Comparison of ENCODE assay signal across 19 cellular contexts in genomic region chr16:88761830-88762229, GRCh38. TPM values are rescaled to one million over a fixed set of nuclear protein-coding genes. Genes with fewer than 3 reads are reported as not detected.
A peak's percentile ranks its signal among the peaks of the same experiment; 100 is the strongest.
DNase-seq lines count a peak whose midpoint lies in the region; ATAC-seq, FAIRE-seq and TF ChIP-seq lines count a peak whose summit lies in the region.
"Had no signal": no experiment of that assay in that cellular context is flagged by ENCODE, and none has a peak within 500 bp of the region (broad histone marks: within the 10 kb centered on the region; RNA-seq: fewer than 3 reads in every experiment).

No MANE protein-coding gene starts in this region.

- no peak overlapping the region for H3K9ac ChIP-seq in HepG2 (ENCODE audit: insufficient read depth, low read depth, low read length)
- no peak overlapping the region for H3K9ac ChIP-seq in muscle layer of colon (ENCODE audit: low read length)

- H3K36me3 ChIP-seq in HepG2 (replicated peaks in 1 of 2; ENCODE audit: control insufficient read depth in 1 of 2, insufficient read depth in 2 of 2, low read length in 2 of 2) = peaks cover 0 to 2% of the 10 kb centered on the region in 2 experiments; a peak in 2 of 5 replicates
- H3K36me3 ChIP-seq in right lobe of liver = no peaks in the 10 kb centered on the region
- H3K36me3 ChIP-seq in effector memory CD4-positive, alpha-beta T cell (ENCODE audit: control insufficient read depth, insufficient read depth, low read length) = peaks cover 11% of the 10 kb centered on the region
- H3K36me3 ChIP-seq in muscle layer of colon (ENCODE audit: insufficient read depth, low read length) = peaks cover 13% of the 10 kb centered on the region
- no peaks in the 10 kb centered on the region for H3K36me3 ChIP-seq in uterus
- H3K36me3 ChIP-seq: Peyer's patch had no signal

- H3K4me3 Mint-ChIP-seq in activated T-cell treated with anti-CD3 and anti-CD28 coated beads, Interleukin-2, amount 50 U/mL, for 4 hours = no peak overlapping the region
- H3K4me3 Mint-ChIP-seq: HFFc6 had no signal

- CTCF ChIA-PET in HepG2 (lab: Yijun Ruan, JAX; ENCODE audit: low intra/inter-chr PET ratio, low total read pairs) = no interaction called here

- H3K27me3 ChIP-seq in HepG2 (ENCODE audit: control insufficient read depth in 1 of 2, insufficient read depth in 2 of 2, low read length in 2 of 2) (no peaks in the 10 kb centered on the region), right lobe of liver (no peaks in the 10 kb centered on the region), muscle layer of colon (ENCODE audit: control insufficient read depth in 1 of 2, insufficient read depth in 2 of 2, low read length in 2 of 2) (no peaks in the 10 kb centered on the region), uterus (no peaks in the 10 kb centered on the region)
- H3K27me3 ChIP-seq in effector memory CD4-positive, alpha-beta T cell (replicated peaks; ENCODE audit: control insufficient read depth, insufficient read depth, low read length, poor library complexity, severe bottlenecking) = no peaks in the 10 kb centered on the region
- H3K27me3 ChIP-seq: Peyer's patch had no signal

- DNase-seq in HepG2 (ENCODE audit: low spot score) (no peak), right lobe of liver (no peak), uterus (no peak)
- no peak for DNase-seq in effector memory CD4-positive, alpha-beta T cell
- no peak for DNase-seq in activated T-cell treated with anti-CD3 and anti-CD28 coated beads, Interleukin-2, amount 50 U/mL, for 4 hours
- DNase-seq: DMS79, HFFc6, Karpas-422, NCI-H1930, NCI-H2171, NCI-H774, Peyer's patch, SHP77 had no signal

- no peak overlapping the region for H3K27ac ChIP-seq in HepG2 (ENCODE audit: extremely low read length, insufficient read depth, low read length)
- H3K27ac ChIP-seq in right lobe of liver = no peak overlapping the region
- H3K27ac ChIP-seq in effector memory CD4-positive, alpha-beta T cell (ENCODE audit: insufficient read depth, low read length, poor library complexity, severe bottlenecking) = peak overlapping the region; percentile 25
- H3K27ac ChIP-seq in muscle layer of colon (ENCODE audit: low read depth, low read length) = peak overlapping the region; percentile 98
- H3K27ac ChIP-seq in uterus = peak overlapping the region; percentile 25 to 27
- H3K27ac ChIP-seq: A549, HL-60 had no signal

- ATAC-seq in HepG2 (no peak), right lobe of liver (no peak), GM18909 (IDR thresholded peaks at IDR 0.05; ENCODE audit: poor library complexity, unreplicated experiment) (no peak), GM18867 (IDR thresholded peaks at IDR 0.05; ENCODE audit: unreplicated experiment) (no peak)
- ATAC-seq in activated T-cell treated with anti-CD3 and anti-CD28 coated beads, Interleukin-2, amount 50 U/mL, for 4 hours = no peak
- ATAC-seq: A549, GM12878 had no signal

- H3K36me3 Mint-ChIP-seq in activated T-cell treated with anti-CD3 and anti-CD28 coated beads, Interleukin-2, amount 50 U/mL, for 4 hours (ENCODE audit: insufficient read depth) = no peaks in the 10 kb centered on the region

- 90% methylated on average over 10 of the region's 10 CpGs for WGBS in HepG2 (ENCODE audit: low lambda C conversion rate)
- no CpG with 5 or more reads among the region's 10 CpGs for WGBS in right lobe of liver (ENCODE audit: insufficient coverage, low coverage, low lambda C conversion rate, missing lambda C conversion rate)

- intact Hi-C loops in HepG2 (cut with micrococcal nuclease; ENCODE audit: unreplicated experiment) (no loop called here), right lobe of liver (cut with DNase I) (no loop called here), uterus (cut with DNase I; ENCODE audit: low total_unique reads) (no loop called here)

- TF ChIP-seq RAD21 in HepG2 (CRISPR knock-in tag; IDR thresholded peaks at IDR 0.05) = no peak

- TF ChIP-seq POLR2A in HepG2 (IDR thresholded peaks at IDR 0.05; ENCODE audit: insufficient read depth in 1 of 2, low read depth in 2 of 2, low read length in 2 of 2) (no peak), right lobe of liver (IDR thresholded peaks at IDR 0.05) (no peak), uterus (IDR thresholded peaks at IDR 0.05) (no peak)

- in situ Hi-C loops in HepG2 (cut with HindIII; ENCODE audit: extremely low pct_ligation_motif_present, low pct_unique_long_range_greater_than_20kb) = no loop called here

- no peak overlapping the region for H3K4me2 ChIP-seq in HepG2 (ENCODE audit: low read depth, low read length)
- H3K4me2 ChIP-seq: A549 had no signal

- no TSS peak for BruUV-seq in HepG2 (replicated peaks; lab: Mats Ljungman, UMichigan)

- no peak for TF ChIP-seq CTCF in HepG2 (CRISPR knock-in tag; IDR thresholded peaks at IDR 0.05)
- TF ChIP-seq CTCF in right lobe of liver (IDR thresholded peaks at IDR 0.05) = no peak
- TF ChIP-seq CTCF in uterus (IDR thresholded peaks at IDR 0.05) = no peak

- H3K79me2 ChIP-seq in HepG2 (ENCODE audit: insufficient read depth, low read length) = peaks cover 20% of the 10 kb centered on the region

- H3K4me3 ChIP-seq in HepG2 (replicated peaks in 1 of 3; ENCODE audit: insufficient read depth in 1 of 3, low read depth in 2 of 3, low read length in 3 of 3) = no peak overlapping the region
- no peak overlapping the region for H3K4me3 ChIP-seq in right lobe of liver
- no peak overlapping the region for H3K4me3 ChIP-seq in effector memory CD4-positive, alpha-beta T cell (ENCODE audit: insufficient read depth, low read depth, low read length, poor library complexity, severe bottlenecking)
- no peak overlapping the region for H3K4me3 ChIP-seq in muscle layer of colon (ENCODE audit: low read depth in 1 of 2, low read length in 2 of 2)
- no peak overlapping the region for H3K4me3 ChIP-seq in uterus
- H3K4me3 ChIP-seq: A549, GM12878, Peyer's patch had no signal

- FAIRE-seq in HepG2 (lab: Jason Lieb, UNC) = no peak
- FAIRE-seq: A549, GM12878 had no signal

- H3K4me1 Mint-ChIP-seq in activated T-cell treated with anti-CD3 and anti-CD28 coated beads, Interleukin-2, amount 50 U/mL, for 4 hours (ENCODE audit: low read depth) = peaks cover 33% of the 10 kb centered on the region

- H3K27me3 Mint-ChIP-seq in activated T-cell treated with anti-CD3 and anti-CD28 coated beads, Interleukin-2, amount 50 U/mL, for 4 hours (ENCODE audit: low read depth) = no peaks in the 10 kb centered on the region

- no peak overlapping the region for H2AFZ ChIP-seq in HepG2 (ENCODE audit: low read length)

- H4K20me1 ChIP-seq in HepG2 (ENCODE audit: insufficient read depth, low read length) = peaks cover 28% of the 10 kb centered on the region

- H3K9me3 ChIP-seq in HepG2 (ENCODE audit: low read length) (no peaks in the 10 kb centered on the region), right lobe of liver (no peaks in the 10 kb centered on the region), muscle layer of colon (ENCODE audit: low read length) (no peaks in the 10 kb centered on the region), uterus (no peaks in the 10 kb centered on the region)
- no peaks in the 10 kb centered on the region for H3K9me3 ChIP-seq in effector memory CD4-positive, alpha-beta T cell (ENCODE audit: control insufficient read depth, low read length)
- H3K9me3 ChIP-seq: A549, Peyer's patch had no signal

- no peaks in the 10 kb centered on the region for H3K9me3 Mint-ChIP-seq in activated T-cell treated with anti-CD3 and anti-CD28 coated beads, Interleukin-2, amount 50 U/mL, for 4 hours
- H3K9me3 Mint-ChIP-seq: HFFc6 had no signal

- TF ChIP-seq EP300 in HepG2 (IDR thresholded peaks at IDR 0.05; ENCODE audit: low read depth in 2 of 2, low read length in 2 of 2) = no peak
- TF ChIP-seq EP300 in HepG2 (CRISPR knock-in tag; IDR thresholded peaks at IDR 0.05; ENCODE audit: borderline replicate concordance) = no peak

- H3K4me1 ChIP-seq in HepG2 (ENCODE audit: insufficient read depth, low read length) (peaks cover 69% of the 10 kb centered on the region), right lobe of liver (peaks cover 0 to 44% (median 23%) of the 10 kb centered on the region in 4 donors), muscle layer of colon (ENCODE audit: insufficient read depth, low read length) (peaks cover 75% of the 10 kb centered on the region), uterus (peaks cover 0 to 6% of the 10 kb centered on the region in 2 donors)
- peaks cover 51% of the 10 kb centered on the region for H3K4me1 ChIP-seq in effector memory CD4-positive, alpha-beta T cell (ENCODE audit: control insufficient read depth, insufficient read depth, low read length, poor library complexity, severe bottlenecking)

- POLR2A ChIA-PET in HepG2 (lab: Yijun Ruan, JAX) = no interaction called here

RNA-seq across cellular contexts. Expression of gene PIEZO1, which starts 23.2 kb away (rescaled TPM):
- 32.5 and 85.0 TPM in 2 replicates for total RNA-seq in HepG2 (2016; rRNA removed; fragmentation: Illumina TruSeq; extraction: Trizol)
- 42.1 and 42.4 TPM in 2 replicates for total RNA-seq in HepG2 (2016; cell fraction: cytosol; rRNA removed; fragmentation: Illumina TruSeq; extraction: Trizol; ENCODE audit: low read depth)
- 27.7 and 89.8 TPM in 2 replicates for total RNA-seq in HepG2 (2016; cell fraction: insoluble cytoplasmic fraction; rRNA removed; fragmentation: Illumina TruSeq; extraction: Trizol)
- 37.0 TPM in 2 replicates for total RNA-seq in HepG2 (2016; cell fraction: membrane; rRNA removed; fragmentation: Illumina TruSeq; extraction: Trizol)
- 117 and 146 TPM in 2 replicates for total RNA-seq in HepG2 (2016; cell fraction: nucleus; rRNA removed; fragmentation: Illumina TruSeq; extraction: Trizol)
- polyA plus RNA-seq in HepG2 (2011; rRNA removed) = 67.9 and 93.5 TPM in 2 replicates
- 42.8 and 69.2 TPM in 2 replicates for polyA plus RNA-seq in HepG2 (2011; cell fraction: cytosol; rRNA removed)
- 643 and 860 TPM in 2 replicates for polyA plus RNA-seq in HepG2 (2011; cell fraction: nucleus; rRNA removed)
- polyA plus RNA-seq in HepG2 (2012) = 52.4 and 78.3 TPM in 2 replicates
- polyA plus RNA-seq in HepG2 (2016; cell fraction: cytosol; fragmentation: Illumina TruSeq; extraction: Trizol; ENCODE audit: low read depth) = 12.7 and 13.6 TPM in 2 replicates
- polyA plus RNA-seq in HepG2 (2016; cell fraction: insoluble cytoplasmic fraction; fragmentation: Illumina TruSeq; extraction: Trizol; ENCODE audit: low read depth) = 33.4 and 36.7 TPM in 2 replicates
- polyA plus RNA-seq in HepG2 (2016; cell fraction: membrane; fragmentation: Illumina TruSeq; extraction: Trizol; ENCODE audit: low read depth) = 20.6 and 22.7 TPM in 2 replicates
- 296 and 336 TPM in 2 replicates for polyA plus RNA-seq in HepG2 (2016; cell fraction: nucleus; fragmentation: Illumina TruSeq; extraction: Trizol; ENCODE audit: insufficient read depth, low read depth)
- 101 and 184 TPM in 2 replicates for polyA minus RNA-seq in HepG2 (2011; rRNA and poly(A)+ RNA removed; ENCODE audit: low replicate concordance)
- 44.8 and 52.9 TPM in 2 replicates for polyA minus RNA-seq in HepG2 (2011; cell fraction: cytosol; rRNA and poly(A)+ RNA removed)
- 89.5 and 109 TPM in 2 replicates for polyA minus RNA-seq in HepG2 (2011; cell fraction: nucleus; rRNA and poly(A)+ RNA removed)
- total RNA-seq in right lobe of liver = 10 to 100 TPM; 48.9 to 91.9 (median 64.4) TPM
- total RNA-seq in uterus = 100 to 1,000 TPM in 2 of 4 donors, 10 to 100 TPM in 2; 62.3 to 161 (median 123) TPM
- 100 to 1,000 TPM; 116 to 171 (median 139) TPM for total RNA-seq in activated T-cell treated with anti-CD3 and anti-CD28 coated beads, Interleukin-2, amount 50 U/mL, for 4 hours

RNA-seq across cellular contexts. Expression of gene CDT1, which starts 41.8 kb away (rescaled TPM):
- total RNA-seq in HepG2 (2016; rRNA removed; fragmentation: Illumina TruSeq; extraction: Trizol) = 16.5 and 23.1 TPM in 2 replicates
- total RNA-seq in HepG2 (2016; cell fraction: cytosol; rRNA removed; fragmentation: Illumina TruSeq; extraction: Trizol; ENCODE audit: low read depth) = 14.3 and 18.2 TPM in 2 replicates
- total RNA-seq in HepG2 (2016; cell fraction: insoluble cytoplasmic fraction; rRNA removed; fragmentation: Illumina TruSeq; extraction: Trizol) = 15.0 and 21.7 TPM in 2 replicates
- 30.9 and 31.0 TPM in 2 replicates for total RNA-seq in HepG2 (2016; cell fraction: membrane; rRNA removed; fragmentation: Illumina TruSeq; extraction: Trizol)
- 12.6 and 18.8 TPM in 2 replicates for total RNA-seq in HepG2 (2016; cell fraction: nucleus; rRNA removed; fragmentation: Illumina TruSeq; extraction: Trizol)
- 17.9 and 23.8 TPM in 2 replicates for polyA plus RNA-seq in HepG2 (2011; rRNA removed)
- 15.0 and 37.3 TPM in 2 replicates for polyA plus RNA-seq in HepG2 (2011; cell fraction: cytosol; rRNA removed)
- polyA plus RNA-seq in HepG2 (2011; cell fraction: nucleus; rRNA removed) = 29.6 and 46.8 TPM in 2 replicates
- 13.5 and 17.6 TPM in 2 replicates for polyA plus RNA-seq in HepG2 (2012)
- polyA plus RNA-seq in HepG2 (2016; cell fraction: cytosol; fragmentation: Illumina TruSeq; extraction: Trizol; ENCODE audit: low read depth) = 18.5 and 24.2 TPM in 2 replicates
- 22.4 and 29.0 TPM in 2 replicates for polyA plus RNA-seq in HepG2 (2016; cell fraction: insoluble cytoplasmic fraction; fragmentation: Illumina TruSeq; extraction: Trizol; ENCODE audit: low read depth)
- polyA plus RNA-seq in HepG2 (2016; cell fraction: membrane; fragmentation: Illumina TruSeq; extraction: Trizol; ENCODE audit: low read depth) = 25.4 and 37.1 TPM in 2 replicates
- 34.6 and 39.8 TPM in 2 replicates for polyA plus RNA-seq in HepG2 (2016; cell fraction: nucleus; fragmentation: Illumina TruSeq; extraction: Trizol; ENCODE audit: insufficient read depth, low read depth)
- 25.0 and 71.0 TPM in 2 replicates for polyA minus RNA-seq in HepG2 (2011; rRNA and poly(A)+ RNA removed; ENCODE audit: low replicate concordance)
- polyA minus RNA-seq in HepG2 (2011; cell fraction: cytosol; rRNA and poly(A)+ RNA removed) = 28.6 and 52.8 TPM in 2 replicates
- 6.7 and 8.8 TPM in 2 replicates for polyA minus RNA-seq in HepG2 (2011; cell fraction: nucleus; rRNA and poly(A)+ RNA removed)
- total RNA-seq in right lobe of liver = 1 to 10 TPM in 2 of 6 experiments, under 1 TPM in 4; 0.22 to 9.6 (median 0.42) TPM
- 1 to 10 TPM in 1 of 4 donors, under 1 TPM in 1, not detected in 2; 0.34 to 6.6 TPM for total RNA-seq in uterus
- 10 to 100 TPM; 81.0 to 96.4 (median 87.2) TPM for total RNA-seq in activated T-cell treated with anti-CD3 and anti-CD28 coated beads, Interleukin-2, amount 50 U/mL, for 4 hours

RNA-seq across cellular contexts. Expression of gene APRT, which starts 49.9 kb away (rescaled TPM):
- total RNA-seq in HepG2 (2016; rRNA removed; fragmentation: Illumina TruSeq; extraction: Trizol) (242 and 274 TPM in 2 replicates), right lobe of liver (100 to 1,000 TPM in 2 of 6 experiments, 10 to 100 TPM in 4; 61.4 to 120 (median 74.1) TPM), uterus (10 to 100 TPM; 32.5 to 82.2 (median 56.3) TPM)
- 163 and 167 TPM in 2 replicates for total RNA-seq in HepG2 (2016; cell fraction: cytosol; rRNA removed; fragmentation: Illumina TruSeq; extraction: Trizol; ENCODE audit: low read depth)
- 238 and 275 TPM in 2 replicates for total RNA-seq in HepG2 (2016; cell fraction: insoluble cytoplasmic fraction; rRNA removed; fragmentation: Illumina TruSeq; extraction: Trizol)
- 188 and 208 TPM in 2 replicates for total RNA-seq in HepG2 (2016; cell fraction: membrane; rRNA removed; fragmentation: Illumina TruSeq; extraction: Trizol)
- total RNA-seq in HepG2 (2016; cell fraction: nucleus; rRNA removed; fragmentation: Illumina TruSeq; extraction: Trizol) = 99.7 and 110 TPM in 2 replicates
- polyA plus RNA-seq in HepG2 (2011; rRNA removed) = 155 and 210 TPM in 2 replicates
- polyA plus RNA-seq in HepG2 (2011; cell fraction: cytosol; rRNA removed) = 94.2 and 153 TPM in 2 replicates
- polyA plus RNA-seq in HepG2 (2011; cell fraction: nucleus; rRNA removed) = 101 and 126 TPM in 2 replicates
- 136 and 175 TPM in 2 replicates for polyA plus RNA-seq in HepG2 (2012)
- polyA plus RNA-seq in HepG2 (2016; cell fraction: cytosol; fragmentation: Illumina TruSeq; extraction: Trizol; ENCODE audit: low read depth) = 172 and 184 TPM in 2 replicates
- polyA plus RNA-seq in HepG2 (2016; cell fraction: insoluble cytoplasmic fraction; fragmentation: Illumina TruSeq; extraction: Trizol; ENCODE audit: low read depth) = 339 and 349 TPM in 2 replicates
- 196 and 203 TPM in 2 replicates for polyA plus RNA-seq in HepG2 (2016; cell fraction: membrane; fragmentation: Illumina TruSeq; extraction: Trizol; ENCODE audit: low read depth)
- polyA plus RNA-seq in HepG2 (2016; cell fraction: nucleus; fragmentation: Illumina TruSeq; extraction: Trizol; ENCODE audit: insufficient read depth, low read depth) = 192 and 201 TPM in 2 replicates
- 83.2 and 86.7 TPM in 2 replicates for polyA minus RNA-seq in HepG2 (2011; rRNA and poly(A)+ RNA removed; ENCODE audit: low replicate concordance)
- 75.3 and 84.8 TPM in 2 replicates for polyA minus RNA-seq in HepG2 (2011; cell fraction: cytosol; rRNA and poly(A)+ RNA removed)
- polyA minus RNA-seq in HepG2 (2011; cell fraction: nucleus; rRNA and poly(A)+ RNA removed) = 35.7 and 49.8 TPM in 2 replicates
- total RNA-seq in activated T-cell treated with anti-CD3 and anti-CD28 coated beads, Interleukin-2, amount 50 U/mL, for 4 hours = 100 to 1,000 TPM; 534 to 566 (median 566) TPM

RNA-seq across cellular contexts. Expression of gene CTU2, which starts 55.5 kb away (rescaled TPM):
- total RNA-seq in HepG2 (2016; rRNA removed; fragmentation: Illumina TruSeq; extraction: Trizol) (21.9 TPM in 2 replicates), right lobe of liver (1 to 10 TPM; 5.0 to 9.5 (median 8.2) TPM), uterus (10 to 100 TPM in 3 of 4 donors, under 1 TPM in 1; 0.88 to 20.3 (median 14.6) TPM)
- 11.4 and 12.8 TPM in 2 replicates for total RNA-seq in HepG2 (2016; cell fraction: cytosol; rRNA removed; fragmentation: Illumina TruSeq; extraction: Trizol; ENCODE audit: low read depth)
- total RNA-seq in HepG2 (2016; cell fraction: insoluble cytoplasmic fraction; rRNA removed; fragmentation: Illumina TruSeq; extraction: Trizol) = 16.8 and 22.4 TPM in 2 replicates
- total RNA-seq in HepG2 (2016; cell fraction: membrane; rRNA removed; fragmentation: Illumina TruSeq; extraction: Trizol) = 13.8 and 15.9 TPM in 2 replicates
- total RNA-seq in HepG2 (2016; cell fraction: nucleus; rRNA removed; fragmentation: Illumina TruSeq; extraction: Trizol) = 16.7 and 17.2 TPM in 2 replicates
- polyA plus RNA-seq in HepG2 (2011; rRNA removed) = 13.3 and 18.5 TPM in 2 replicates
- polyA plus RNA-seq in HepG2 (2011; cell fraction: cytosol; rRNA removed) = 11.8 and 19.4 TPM in 2 replicates
- polyA plus RNA-seq in HepG2 (2011; cell fraction: nucleus; rRNA removed) = 63.3 and 73.6 TPM in 2 replicates
- 11.6 and 15.1 TPM in 2 replicates for polyA plus RNA-seq in HepG2 (2012)
- polyA plus RNA-seq in HepG2 (2016; cell fraction: cytosol; fragmentation: Illumina TruSeq; extraction: Trizol; ENCODE audit: low read depth) = 12.4 and 16.5 TPM in 2 replicates
- 20.9 and 22.4 TPM in 2 replicates for polyA plus RNA-seq in HepG2 (2016; cell fraction: insoluble cytoplasmic fraction; fragmentation: Illumina TruSeq; extraction: Trizol; ENCODE audit: low read depth)
- polyA plus RNA-seq in HepG2 (2016; cell fraction: membrane; fragmentation: Illumina TruSeq; extraction: Trizol; ENCODE audit: low read depth) = 13.3 and 14.9 TPM in 2 replicates
- 39.4 and 44.9 TPM in 2 replicates for polyA plus RNA-seq in HepG2 (2016; cell fraction: nucleus; fragmentation: Illumina TruSeq; extraction: Trizol; ENCODE audit: insufficient read depth, low read depth)
- polyA minus RNA-seq in HepG2 (2011; rRNA and poly(A)+ RNA removed; ENCODE audit: low replicate concordance) = 23.1 and 25.7 TPM in 2 replicates
- 15.2 and 18.6 TPM in 2 replicates for polyA minus RNA-seq in HepG2 (2011; cell fraction: cytosol; rRNA and poly(A)+ RNA removed)
- polyA minus RNA-seq in HepG2 (2011; cell fraction: nucleus; rRNA and poly(A)+ RNA removed) = 19.3 and 20.7 TPM in 2 replicates
- total RNA-seq in activated T-cell treated with anti-CD3 and anti-CD28 coated beads, Interleukin-2, amount 50 U/mL, for 4 hours = 100 to 1,000 TPM in 2 of 3 donors, 10 to 100 TPM in 1; 96.8 to 129 (median 116) TPM

RNA-seq across cellular contexts. Expression of gene RNF166, which starts 55.6 kb away (rescaled TPM):
- total RNA-seq in HepG2 (2016; rRNA removed; fragmentation: Illumina TruSeq; extraction: Trizol) = 15.1 and 23.0 TPM in 2 replicates
- total RNA-seq in HepG2 (2016; cell fraction: cytosol; rRNA removed; fragmentation: Illumina TruSeq; extraction: Trizol; ENCODE audit: low read depth) = 36.0 and 37.2 TPM in 2 replicates
- 17.3 and 23.3 TPM in 2 replicates for total RNA-seq in HepG2 (2016; cell fraction: insoluble cytoplasmic fraction; rRNA removed; fragmentation: Illumina TruSeq; extraction: Trizol)
- total RNA-seq in HepG2 (2016; cell fraction: membrane; rRNA removed; fragmentation: Illumina TruSeq; extraction: Trizol) = 41.6 and 45.9 TPM in 2 replicates
- 14.0 and 14.1 TPM in 2 replicates for total RNA-seq in HepG2 (2016; cell fraction: nucleus; rRNA removed; fragmentation: Illumina TruSeq; extraction: Trizol)
- polyA plus RNA-seq in HepG2 (2011; rRNA removed) = 21.4 and 26.2 TPM in 2 replicates
- 14.8 and 24.4 TPM in 2 replicates for polyA plus RNA-seq in HepG2 (2011; cell fraction: cytosol; rRNA removed)
- 83.8 and 91.3 TPM in 2 replicates for polyA plus RNA-seq in HepG2 (2011; cell fraction: nucleus; rRNA removed)
- polyA plus RNA-seq in HepG2 (2012) = 12.2 and 16.1 TPM in 2 replicates
- 22.9 and 25.4 TPM in 2 replicates for polyA plus RNA-seq in HepG2 (2016; cell fraction: cytosol; fragmentation: Illumina TruSeq; extraction: Trizol; ENCODE audit: low read depth)
- polyA plus RNA-seq in HepG2 (2016; cell fraction: insoluble cytoplasmic fraction; fragmentation: Illumina TruSeq; extraction: Trizol; ENCODE audit: low read depth) = 19.2 and 20.2 TPM in 2 replicates
- 32.0 and 34.1 TPM in 2 replicates for polyA plus RNA-seq in HepG2 (2016; cell fraction: membrane; fragmentation: Illumina TruSeq; extraction: Trizol; ENCODE audit: low read depth)
- 36.7 and 43.4 TPM in 2 replicates for polyA plus RNA-seq in HepG2 (2016; cell fraction: nucleus; fragmentation: Illumina TruSeq; extraction: Trizol; ENCODE audit: insufficient read depth, low read depth)
- polyA minus RNA-seq in HepG2 (2011; rRNA and poly(A)+ RNA removed; ENCODE audit: low replicate concordance) = 11.5 and 25.6 TPM in 2 replicates
- 12.9 and 17.8 TPM in 2 replicates for polyA minus RNA-seq in HepG2 (2011; cell fraction: cytosol; rRNA and poly(A)+ RNA removed)
- 14.2 and 18.7 TPM in 2 replicates for polyA minus RNA-seq in HepG2 (2011; cell fraction: nucleus; rRNA and poly(A)+ RNA removed)
- total RNA-seq in right lobe of liver = 10 to 100 TPM in 2 of 6 experiments, 1 to 10 TPM in 4; 8.1 to 12.8 (median 10.0) TPM
- total RNA-seq in uterus = 10 to 100 TPM; 14.2 to 33.2 (median 20.0) TPM
- 10 to 100 TPM; 28.0 to 45.7 (median 30.6) TPM for total RNA-seq in activated T-cell treated with anti-CD3 and anti-CD28 coated beads, Interleukin-2, amount 50 U/mL, for 4 hours

Comparison
In these comparisons a context has a peak if more than half of its experiments do, and no peak if none do; other contexts are left out.
1. H3K27ac ChIP-seq: peak in effector memory CD4-positive, alpha-beta T cell (single experiment), muscle layer of colon (single experiment) and uterus (2 of 2); none in HepG2 (single experiment) and right lobe of liver (0 of 3).